8 cellular contexts compared by ENCODE assay signal in genomic region chr10:69061305-69062161, GRCh38. TPM values are rescaled to one million over a fixed set of nuclear protein-coding genes. Genes with fewer than 3 reads are reported as not detected.
DNase-seq lines count a peak whose midpoint lies in the region; ATAC-seq and TF ChIP-seq lines count a peak whose summit lies in the region.

No MANE protein-coding gene starts in this region.

- H3K4me3 ChIP-seq in astrocyte of the spinal cord (ENCODE audit: low read depth, low read length) (peak overlapping the region; percentile 12), spleen (peak overlapping the region in 7 of 8 donors; percentile 3 to 60 (median 6))

- 6 to 20% (median 8%) methylated on average over 20 of the region's 20 CpGs for WGBS in spleen, 5 donors

- H3K9me3 ChIP-seq in spleen, result no peaks in the 10 kb centered on the region

- in situ Hi-C loops in GM13977 (cut with MboI; ENCODE audit: low pct_unique_long_range_greater_than_20kb, low sequenced_read_pairs, unreplicated experiment) (no loop called here), astrocyte of the spinal cord (cut with HindIII; ENCODE audit: low sequenced_read_pairs) (no loop called here)

- intact Hi-C loops in spleen (cut with DNase I; ENCODE audit: low total_unique reads), result no loop called here

- H3K4me1 ChIP-seq in spleen, result peaks cover 19 to 99% (median 68%) of the 10 kb centered on the region in 6 donors

- TF ChIP-seq CTCF in GM13977 (IDR thresholded peaks at IDR 0.05; ENCODE audit: extremely low read depth, insufficient read depth, missing control alignments), result no peak
- no peak for TF ChIP-seq CTCF in astrocyte of the spinal cord (IDR thresholded peaks at IDR 0.05; ENCODE audit: low read depth, low read length)
- TF ChIP-seq CTCF in spleen (IDR thresholded peaks at IDR 0.05 in 8 of 11, conservative IDR thresholded peaks at IDR 0.05 in 3 of 11), result no peak

- peak overlapping the region; percentile 77 to 99 (median 94) for H3K27ac ChIP-seq in spleen

- no peaks in the 10 kb centered on the region for H3K27me3 ChIP-seq in spleen (replicated peaks in 1 of 7)

- peak in 1 of 3 donors; percentile 37 for TF ChIP-seq POLR2A in spleen (IDR thresholded peaks at IDR 0.05)

- CTCF ChIA-PET in HEK293T (lab: Yijun Ruan, JAX), result no interaction called here

- ATAC-seq in HG02759 (IDR thresholded peaks at IDR 0.05; ENCODE audit: unreplicated experiment), result peak; percentile 54
- ATAC-seq in GM19328 (IDR thresholded peaks at IDR 0.05; ENCODE audit: unreplicated experiment), result no peak

- no peaks in the 10 kb centered on the region for H3K36me3 ChIP-seq in spleen

- DNase-seq in GM13977 (ENCODE audit: low spot score), result peak; percentile 35
- peak; percentile 94 for DNase-seq in astrocyte of the spinal cord (ENCODE audit: low read depth, low spot score)
- peak; percentile 15 for DNase-seq in inferior parietal cortex (ENCODE audit: extremely low spot score)
- DNase-seq in spleen, result peak; percentile 88
- DNase-seq in HEK293T (ENCODE audit: extremely low spot score), result no peak

- POLR2A ChIA-PET in HEK293T (lab: Yijun Ruan, JAX), result no interaction called here

TF ChIP-seq in PFSK-1, 5 proteins besides CTCF, POLR2A, EP300 and RAD21:
- no peak for TF ChIP-seq REST (IDR thresholded peaks at IDR 0.05; ENCODE audit: insufficient read depth in 1 of 2, low read depth in 2 of 2, low read length in 2 of 2)
- TF ChIP-seq FOXP2 (optimal IDR thresholded peaks at IDR 0.05; ENCODE audit: borderline replicate concordance, extremely low read depth, extremely low read length, insufficient read depth), result peak; percentile 36
TF ChIP-seq in PFSK-1: peak in this region for 1.

TF ChIP-seq in HEK293T, 16 proteins besides CTCF, POLR2A, EP300 and RAD21:
- no peak for TF ChIP-seq ELF4 (IDR thresholded peaks at IDR 0.05)
- TF ChIP-seq BHLHE40 (IDR thresholded peaks at IDR 0.05; ENCODE audit: borderline replicate concordance), result no peak
- no peak for TF ChIP-seq FOXA1 (IDR thresholded peaks at IDR 0.05)
- TF ChIP-seq TARDBP (IDR thresholded peaks at IDR 0.05), result no peak
- TF ChIP-seq LEF1 (IDR thresholded peaks at IDR 0.05; ENCODE audit: borderline replicate concordance), result no peak
- TF ChIP-seq FOXK2 (IDR thresholded peaks at IDR 0.05), result no peak
- TF ChIP-seq NFRKB (IDR thresholded peaks at IDR 0.05), result no peak
- no peak for TF ChIP-seq SP1 (IDR thresholded peaks at IDR 0.05)
- no peak for TF ChIP-seq SUZ12 (IDR thresholded peaks at IDR 0.05)
- TF ChIP-seq CTBP1 (IDR thresholded peaks at IDR 0.05; ENCODE audit: borderline replicate concordance), result no peak
- no peak for TF ChIP-seq PKNOX1 (IDR thresholded peaks at IDR 0.05)

RNA-seq across cellular contexts. Expression of gene SRGN, which starts 26.4 kb away (rescaled TPM):
- polyA plus RNA-seq in PFSK-1 (2012; ENCODE audit: insufficient read length, low read depth), result 0.54 TPM
- 1,000 to 10,000 TPM in 1 of 7 donors, 100 to 1,000 TPM in 6; 402 to 1,009 (median 539) TPM for total RNA-seq in spleen
- 100 to 1,000 TPM; 123 to 239 (median 183) TPM for polyA plus RNA-seq in spleen
